13 cellular contexts compared by ENCODE assay signal in the genomic region with DNA sequence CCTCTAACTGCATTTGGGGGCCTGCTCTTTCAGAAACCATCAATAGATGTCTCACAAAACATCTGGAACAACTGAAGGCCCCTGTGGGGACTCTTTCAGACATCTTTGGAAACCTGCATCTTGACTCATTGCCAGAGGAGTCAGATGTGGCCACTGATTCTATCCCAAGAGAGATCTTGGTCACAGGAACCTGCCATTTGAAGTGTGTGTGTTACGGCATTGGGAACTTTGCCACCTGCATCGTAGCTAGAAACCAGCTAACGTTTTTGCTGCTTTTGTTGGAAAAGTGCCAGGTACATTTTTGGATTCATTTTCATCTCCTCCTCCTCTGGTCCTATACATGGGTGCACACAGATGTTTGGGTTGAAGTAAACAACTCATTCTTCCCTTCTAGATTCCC. TPM values are rescaled to one million over a fixed set of nuclear protein-coding genes. Genes with fewer than 3 reads are reported as not detected.
DNase-seq lines count a peak whose midpoint lies in the region; ATAC-seq and TF ChIP-seq lines count a peak whose summit lies in the region.
"Had no signal": no experiment of that assay in that cellular context is flagged by ENCODE, and none has a peak within 500 bp of the region (broad histone marks: within the 10 kb centered on the region; RNA-seq: fewer than 3 reads in every experiment).

No MANE protein-coding gene starts in this region.

- H3K27ac Mint-ChIP-seq in activated naive CD8-positive, alpha-beta T cell treated with anti-CD3 and anti-CD28 coated beads, Interleukin-2, amount 50 U/mL, for 24 hours = peak overlapping the region; percentile 35
- no peak overlapping the region for H3K27ac Mint-ChIP-seq in activated naive CD8-positive, alpha-beta T cell treated with anti-CD3 and anti-CD28 coated beads for 36 hours
- H3K27ac Mint-ChIP-seq in activated CD8-positive, alpha-beta T cell treated with anti-CD3 and anti-CD28 coated beads for 36 hours = peak overlapping the region; percentile 63
- peak overlapping the region; percentile 75 for H3K27ac Mint-ChIP-seq in stimulated activated naive B cell treated with anti-CD40 and anti-IgM and Interleukin-4, amounts not matched to agents 10 μg/mL and 1 μg/mL and 100 μg/mL, for 72 hours

- H3K4me1 ChIP-seq in DOHH2 (ENCODE audit: control insufficient read depth, low read length) = peaks cover 62% of the 10 kb centered on the region

- DNase-seq in activated naive CD8-positive, alpha-beta T cell treated with anti-CD3 and anti-CD28 coated beads, Interleukin-2, amount 50 U/mL, for 24 hours = no peak
- no peak for DNase-seq in activated naive CD8-positive, alpha-beta T cell treated with anti-CD3 and anti-CD28 coated beads for 36 hours
- no peak for DNase-seq in activated CD8-positive, alpha-beta T cell treated with anti-CD3 and anti-CD28 coated beads for 36 hours
- DNase-seq in stimulated activated naive B cell treated with anti-CD40 and anti-IgM and Interleukin-4, amounts not matched to agents 10 μg/mL and 1 μg/mL and 100 μg/mL, for 72 hours = no peak
- no peak for DNase-seq in medulla oblongata (ENCODE audit: extremely low spot score)
- no peak for DNase-seq in dorsolateral prefrontal cortex
- DNase-seq: NCI-H1092, NCI-H2107, NCI-H774, SHP77 treated with DMSO at 0.1 percent for 48 hours had no signal

- H3K4me3 Mint-ChIP-seq in activated naive CD8-positive, alpha-beta T cell treated with anti-CD3 and anti-CD28 coated beads, Interleukin-2, amount 50 U/mL, for 24 hours = no peak overlapping the region
- H3K4me3 Mint-ChIP-seq in activated naive CD8-positive, alpha-beta T cell treated with anti-CD3 and anti-CD28 coated beads for 36 hours = no peak overlapping the region
- no peak overlapping the region for H3K4me3 Mint-ChIP-seq in activated CD8-positive, alpha-beta T cell treated with anti-CD3 and anti-CD28 coated beads for 36 hours
- H3K4me3 Mint-ChIP-seq in stimulated activated naive B cell treated with anti-CD40 and anti-IgM and Interleukin-4, amounts not matched to agents 10 μg/mL and 1 μg/mL and 100 μg/mL, for 72 hours = no peak overlapping the region

- TF ChIP-seq CTCF in DOHH2 (IDR thresholded peaks at IDR 0.05; ENCODE audit: low read depth, low read length, poor library complexity, severe bottlenecking) (no peak), dorsolateral prefrontal cortex (IDR thresholded peaks at IDR 0.05 in 54 of 56, conservative IDR thresholded peaks at IDR 0.05 in 2 of 56; ENCODE audit: low read depth in 1 of 56, partially characterized antibody in 56 of 56) (no peak)
- no peak for TF ChIP-seq CTCF in activated CD8-positive, alpha-beta T cell treated with anti-CD3 and anti-CD28 coated beads for 36 hours (IDR thresholded peaks at IDR 0.05)

- ATAC-seq in activated naive CD8-positive, alpha-beta T cell treated with anti-CD3 and anti-CD28 coated beads, Interleukin-2, amount 50 U/mL, for 24 hours = no peak
- no peak for ATAC-seq in activated CD8-positive, alpha-beta T cell treated with anti-CD3 and anti-CD28 coated beads for 36 hours
- no peak for ATAC-seq in stimulated activated naive B cell treated with anti-CD40 and anti-IgM and Interleukin-4, amounts not matched to agents 10 μg/mL and 1 μg/mL and 100 μg/mL, for 72 hours (replicated peaks)
- ATAC-seq in HG02885 (IDR thresholded peaks at IDR 0.05; ENCODE audit: poor library complexity, unreplicated experiment) = no peak

- no peaks in the 10 kb centered on the region for H3K27me3 ChIP-seq in DOHH2 (ENCODE audit: control insufficient read depth, low read length)
- no peaks in the 10 kb centered on the region for H3K27me3 ChIP-seq in dorsolateral prefrontal cortex

- H3K9me3 ChIP-seq in DOHH2 (ENCODE audit: control insufficient read depth, insufficient read depth, low read length) = no peaks in the 10 kb centered on the region
- H3K9me3 ChIP-seq: HAP-1 had no signal

- no peaks in the 10 kb centered on the region for H3K9me3 Mint-ChIP-seq in activated naive CD8-positive, alpha-beta T cell treated with anti-CD3 and anti-CD28 coated beads, Interleukin-2, amount 50 U/mL, for 24 hours
- no peaks in the 10 kb centered on the region for H3K9me3 Mint-ChIP-seq in activated naive CD8-positive, alpha-beta T cell treated with anti-CD3 and anti-CD28 coated beads for 36 hours
- H3K9me3 Mint-ChIP-seq in activated CD8-positive, alpha-beta T cell treated with anti-CD3 and anti-CD28 coated beads for 36 hours = no peaks in the 10 kb centered on the region
- H3K9me3 Mint-ChIP-seq in stimulated activated naive B cell treated with anti-CD40 and anti-IgM and Interleukin-4, amounts not matched to agents 10 μg/mL and 1 μg/mL and 100 μg/mL, for 72 hours = no peaks in the 10 kb centered on the region

- no peaks in the 10 kb centered on the region for H3K9me2 ChIP-seq in DOHH2 (replicated peaks; ENCODE audit: control insufficient read depth, low read length)

- CTCF ChIA-PET in activated CD8-positive, alpha-beta T cell treated with anti-CD3 and anti-CD28 coated beads for 36 hours (lab: Charles Lee) = no interaction called here

- H3K27ac ChIP-seq in DOHH2 (ENCODE audit: low read depth, low read length) = peak overlapping the region; percentile 98
- peak overlapping the region in 2 of 59 donors; percentile 10 to 38 for H3K27ac ChIP-seq in dorsolateral prefrontal cortex

- H3K79me2 ChIP-seq in DOHH2 (ENCODE audit: control insufficient read depth, low read length) = peaks cover 83% of the 10 kb centered on the region

- H3K36me3 ChIP-seq in DOHH2 (ENCODE audit: control insufficient read depth, low read length) = peaks cover 77% of the 10 kb centered on the region

- H3K36me3 Mint-ChIP-seq in activated naive CD8-positive, alpha-beta T cell treated with anti-CD3 and anti-CD28 coated beads, Interleukin-2, amount 50 U/mL, for 24 hours (ENCODE audit: low read depth) = peaks cover 49% of the 10 kb centered on the region
- H3K36me3 Mint-ChIP-seq in activated naive CD8-positive, alpha-beta T cell treated with anti-CD3 and anti-CD28 coated beads for 36 hours = peaks cover 5% of the 10 kb centered on the region
- peaks cover 34% of the 10 kb centered on the region for H3K36me3 Mint-ChIP-seq in activated CD8-positive, alpha-beta T cell treated with anti-CD3 and anti-CD28 coated beads for 36 hours (ENCODE audit: low read depth)
- H3K36me3 Mint-ChIP-seq in stimulated activated naive B cell treated with anti-CD40 and anti-IgM and Interleukin-4, amounts not matched to agents 10 μg/mL and 1 μg/mL and 100 μg/mL, for 72 hours = peaks cover 25 to 27% of the 10 kb centered on the region in 2 donors

- H3K27me3 Mint-ChIP-seq in activated naive CD8-positive, alpha-beta T cell treated with anti-CD3 and anti-CD28 coated beads, Interleukin-2, amount 50 U/mL, for 24 hours = no peaks in the 10 kb centered on the region
- H3K27me3 Mint-ChIP-seq in activated naive CD8-positive, alpha-beta T cell treated with anti-CD3 and anti-CD28 coated beads for 36 hours = no peaks in the 10 kb centered on the region
- H3K27me3 Mint-ChIP-seq in activated CD8-positive, alpha-beta T cell treated with anti-CD3 and anti-CD28 coated beads for 36 hours = no peaks in the 10 kb centered on the region
- H3K27me3 Mint-ChIP-seq in stimulated activated naive B cell treated with anti-CD40 and anti-IgM and Interleukin-4, amounts not matched to agents 10 μg/mL and 1 μg/mL and 100 μg/mL, for 72 hours = no peaks in the 10 kb centered on the region

- H3K4me2 ChIP-seq in DOHH2 (ENCODE audit: low read length) = peak overlapping the region; percentile 63

- peaks cover 25% of the 10 kb centered on the region for H3K4me1 Mint-ChIP-seq in activated naive CD8-positive, alpha-beta T cell treated with anti-CD3 and anti-CD28 coated beads, Interleukin-2, amount 50 U/mL, for 24 hours
- peaks cover 21% of the 10 kb centered on the region for H3K4me1 Mint-ChIP-seq in activated naive CD8-positive, alpha-beta T cell treated with anti-CD3 and anti-CD28 coated beads for 36 hours
- H3K4me1 Mint-ChIP-seq in activated CD8-positive, alpha-beta T cell treated with anti-CD3 and anti-CD28 coated beads for 36 hours (ENCODE audit: low read depth) = peaks cover 22% of the 10 kb centered on the region
- peaks cover 30 to 43% of the 10 kb centered on the region in 2 donors for H3K4me1 Mint-ChIP-seq in stimulated activated naive B cell treated with anti-CD40 and anti-IgM and Interleukin-4, amounts not matched to agents 10 μg/mL and 1 μg/mL and 100 μg/mL, for 72 hours

- POLR2A ChIA-PET in activated CD8-positive, alpha-beta T cell treated with anti-CD3 and anti-CD28 coated beads for 36 hours (lab: Charles Lee) = no interaction called here

- peaks cover 27% of the 10 kb centered on the region for H3F3A ChIP-seq in DOHH2 (ENCODE audit: control insufficient read depth, insufficient read depth)

- H3K4me3 ChIP-seq in DOHH2 (ENCODE audit: low read length) (peak overlapping the region; percentile 43), dorsolateral prefrontal cortex (no peak overlapping the region)
- H3K4me3 ChIP-seq: HAP-1 had no signal

- intact Hi-C loops in activated CD8-positive, alpha-beta T cell treated with anti-CD3 and anti-CD28 coated beads for 36 hours (cut with micrococcal nuclease) = no loop called here
- intact Hi-C loops in dorsolateral prefrontal cortex (cut with DNase I) = no loop called here

- no peaks in the 10 kb centered on the region for H4K20me1 ChIP-seq in DOHH2 (ENCODE audit: control insufficient read depth, insufficient read depth, low read depth, low read length)

RNA-seq across cellular contexts. Expression of a gene that starts 4.3 kb away (rescaled TPM):
- 10 to 100 TPM; 34.5 to 36.6 TPM for total RNA-seq in activated naive CD8-positive, alpha-beta T cell treated with anti-CD3 and anti-CD28 coated beads for 36 hours
- 10 to 100 TPM; 24.8 to 26.3 TPM for total RNA-seq in activated CD8-positive, alpha-beta T cell treated with anti-CD3 and anti-CD28 coated beads for 36 hours
- 10 to 100 TPM; 15.0 to 37.8 (median 23.3) TPM for total RNA-seq in dorsolateral prefrontal cortex

RNA-seq across cellular contexts. Expression of a gene that starts 4.4 kb away (rescaled TPM):
- 10 to 100 TPM; 46.9 to 51.3 TPM for total RNA-seq in activated naive CD8-positive, alpha-beta T cell treated with anti-CD3 and anti-CD28 coated beads for 36 hours
- total RNA-seq in activated CD8-positive, alpha-beta T cell treated with anti-CD3 and anti-CD28 coated beads for 36 hours = 10 to 100 TPM; 51.8 to 53.5 TPM
- 10 to 100 TPM; 31.0 to 59.1 (median 45.3) TPM for total RNA-seq in dorsolateral prefrontal cortex

RNA-seq across cellular contexts. Expression of a gene that starts 24.3 kb away (rescaled TPM):
- 10 to 100 TPM; 45.9 to 50.1 TPM for total RNA-seq in activated naive CD8-positive, alpha-beta T cell treated with anti-CD3 and anti-CD28 coated beads for 36 hours
- total RNA-seq in activated CD8-positive, alpha-beta T cell treated with anti-CD3 and anti-CD28 coated beads for 36 hours = 10 to 100 TPM; 37.4 to 37.8 TPM
- 10 to 100 TPM; 27.4 to 51.0 (median 35.3) TPM for total RNA-seq in dorsolateral prefrontal cortex

RNA-seq across cellular contexts. Expression of a gene that starts 58.9 kb away (rescaled TPM):
- total RNA-seq in activated naive CD8-positive, alpha-beta T cell treated with anti-CD3 and anti-CD28 coated beads for 36 hours = 10 to 100 TPM; 14.9 to 15.9 TPM
- 10 to 100 TPM; 12.0 to 14.0 TPM for total RNA-seq in activated CD8-positive, alpha-beta T cell treated with anti-CD3 and anti-CD28 coated beads for 36 hours
- total RNA-seq in dorsolateral prefrontal cortex = 10 to 100 TPM in 111 of 120 experiments, 1 to 10 TPM in 9; 4.8 to 24.5 (median 15.5) TPM
